ENCODE assay signal across 22 cellular contexts in genomic region chr22:44243761-44244160, GRCh38.
DNase-seq lines count a peak whose midpoint lies in the region; ATAC-seq and TF ChIP-seq lines count a peak whose summit lies in the region.
"Had no signal": no experiment of that assay in that cellular context is flagged by ENCODE, and none has a peak within 500 bp of the region (broad histone marks: within the 10 kb centered on the region; RNA-seq: fewer than 3 reads in every experiment).

No MANE protein-coding gene starts in this region.

- no peaks in the 10 kb centered on the region for H3K9me3 Mint-ChIP-seq in activated CD8-positive, alpha-beta memory T cell treated with anti-CD3 and anti-CD28 coated beads, Interleukin-2, amount 10 ng/mL, durations not matched to agents 7 days and 5 days (ENCODE audit: low read depth)
- H3K9me3 Mint-ChIP-seq: CD8-positive, alpha-beta T cell had no signal

- CTCF ChIA-PET in activated CD8-positive, alpha-beta memory T cell treated with anti-CD3 and anti-CD28 coated beads, Interleukin-2, amount 10 ng/mL, durations not matched to agents 7 days and 5 days (lab: Charles Lee) = no interaction called here

- no peak overlapping the region for H3K27ac ChIP-seq in neuronal stem cell (replicated peaks; ENCODE audit: low read length)
- H3K27ac ChIP-seq in stomach = no peak overlapping the region
- H3K27ac ChIP-seq: A549, BLaER1, C4-2B, GM23248 had no signal

- no peak overlapping the region for H2AK5ac ChIP-seq in neuronal stem cell (ENCODE audit: low read depth, low read length)

- TF ChIP-seq POLR2A in stomach (IDR thresholded peaks at IDR 0.05) = no peak

- no peak for TF ChIP-seq EP300 in stomach (IDR thresholded peaks at IDR 0.05)

- peaks cover 0 to 3% of the 10 kb centered on the region in 2 donors for H3K4me1 ChIP-seq in neuronal stem cell (ENCODE audit: control insufficient read depth in 2 of 2, insufficient read depth in 1 of 2, low read depth in 1 of 2, low read length in 2 of 2)
- H3K4me1 ChIP-seq in stomach = no peaks in the 10 kb centered on the region
- H3K4me1 ChIP-seq in BE2C = no peaks in the 10 kb centered on the region
- H3K4me1 ChIP-seq: A549, Caco-2 had no signal

- H2BK120ac ChIP-seq in neuronal stem cell (ENCODE audit: low read depth, low read length) = no peak overlapping the region

- peak; percentile 17 for DNase-seq in activated CD8-positive, alpha-beta memory T cell treated with anti-CD3 and anti-CD28 coated beads, Interleukin-2, amount 50 U/mL, for 48 hours
- DNase-seq in activated CD8-positive, alpha-beta memory T cell treated with anti-CD3 and anti-CD28 coated beads, Interleukin-2, amount 10 ng/mL, durations not matched to agents 7 days and 5 days = no peak
- DNase-seq in mesenteric fat pad (ENCODE audit: low spot score) (peak; percentile 59), neuronal stem cell (ENCODE audit: low spot score) (no peak), stomach (peak; percentile 20), BE2C (no peak)
- DNase-seq in activated CD4-positive, alpha-beta T cell treated with anti-CD3 and anti-CD28 coated beads for 48 hours = no peak
- DNase-seq: 8988T; Caco-2; CD4-positive, CD25-positive, alpha-beta regulatory T cell; DMS153; DMS79; EL; GDM1; GM23248; H7; HCEC 1CT had no signal

- intact Hi-C loops in stomach (cut with DNase I; ENCODE audit: low total_unique reads) = no loop called here

- H3K4me1 Mint-ChIP-seq in activated CD8-positive, alpha-beta memory T cell treated with anti-CD3 and anti-CD28 coated beads, Interleukin-2, amount 10 ng/mL, durations not matched to agents 7 days and 5 days = no peaks in the 10 kb centered on the region
- H3K4me1 Mint-ChIP-seq: CD4-positive, CD25-positive, alpha-beta regulatory T cell had no signal

- H2BK15ac ChIP-seq in neuronal stem cell (ENCODE audit: low read length) = no peak overlapping the region

- H3K9ac ChIP-seq in neuronal stem cell (ENCODE audit: low read depth, low read length, poor library complexity) = peak overlapping the region; percentile 57
- H3K9ac ChIP-seq: BLaER1, GM23248 had no signal

- H3K36me3 Mint-ChIP-seq in activated CD8-positive, alpha-beta memory T cell treated with anti-CD3 and anti-CD28 coated beads, Interleukin-2, amount 10 ng/mL, durations not matched to agents 7 days and 5 days = no peaks in the 10 kb centered on the region
- H3K36me3 Mint-ChIP-seq: CD4-positive, CD25-positive, alpha-beta regulatory T cell; CD8-positive, alpha-beta T cell had no signal

- peaks cover 28% of the 10 kb centered on the region for H3K27me3 Mint-ChIP-seq in activated CD8-positive, alpha-beta memory T cell treated with anti-CD3 and anti-CD28 coated beads, Interleukin-2, amount 10 ng/mL, durations not matched to agents 7 days and 5 days

- H3K4me3 ChIP-seq in neuronal stem cell (ENCODE audit: low read length in 2 of 2) = no peak overlapping the region
- no peak overlapping the region for H3K4me3 ChIP-seq in stomach
- H3K4me3 ChIP-seq in BE2C (ENCODE audit: low read depth, low read length) = no peak overlapping the region
- H3K4me3 ChIP-seq: A549, BLaER1, GM12878, GM23248 had no signal

- no peak overlapping the region for H4K8ac ChIP-seq in neuronal stem cell (ENCODE audit: low read depth, low read length)

- H3K27ac Mint-ChIP-seq in activated CD8-positive, alpha-beta memory T cell treated with anti-CD3 and anti-CD28 coated beads, Interleukin-2, amount 10 ng/mL, durations not matched to agents 7 days and 5 days = no peak overlapping the region
- H3K27ac Mint-ChIP-seq: CD4-positive, CD25-positive, alpha-beta regulatory T cell; CD8-positive, alpha-beta T cell had no signal

- H3K4ac ChIP-seq in neuronal stem cell (ENCODE audit: low read length) = no peak overlapping the region

- no peak overlapping the region for H2BK5ac ChIP-seq in neuronal stem cell (ENCODE audit: low read length)

- no peak overlapping the region for H3K4me3 Mint-ChIP-seq in activated CD8-positive, alpha-beta memory T cell treated with anti-CD3 and anti-CD28 coated beads, Interleukin-2, amount 10 ng/mL, durations not matched to agents 7 days and 5 days
- H3K4me3 Mint-ChIP-seq: CD4-positive, CD25-positive, alpha-beta regulatory T cell; CD8-positive, alpha-beta T cell had no signal

- H3K9me3 ChIP-seq in neuronal stem cell (replicated peaks in 1 of 2; ENCODE audit: control insufficient read depth in 2 of 2, insufficient read depth in 1 of 2, low read depth in 1 of 2, low read length in 2 of 2) (peaks cover 0 to 1% of the 10 kb centered on the region in 2 donors), stomach (no peaks in the 10 kb centered on the region), BE2C (no peaks in the 10 kb centered on the region)
- H3K9me3 ChIP-seq: A549, Caco-2 had no signal

- H3K14ac ChIP-seq in neuronal stem cell (ENCODE audit: low read length) = no peak overlapping the region

- no peak overlapping the region for H3K18ac ChIP-seq in neuronal stem cell (ENCODE audit: low read length)

- H3K23ac ChIP-seq in neuronal stem cell (ENCODE audit: low read depth, low read length, poor library complexity) = no peak overlapping the region

- no peak overlapping the region for H4K91ac ChIP-seq in neuronal stem cell (ENCODE audit: low read depth, low read length, poor library complexity)

- H3K36me3 ChIP-seq in neuronal stem cell (replicated peaks in 1 of 2; ENCODE audit: control insufficient read depth in 2 of 2, insufficient read depth in 2 of 2, low read length in 2 of 2) = no peaks in the 10 kb centered on the region
- H3K36me3 ChIP-seq in stomach = no peaks in the 10 kb centered on the region
- no peaks in the 10 kb centered on the region for H3K36me3 ChIP-seq in BE2C
- H3K36me3 ChIP-seq: BLaER1 had no signal

- no peak for ATAC-seq in activated CD8-positive, alpha-beta memory T cell treated with anti-CD3 and anti-CD28 coated beads, Interleukin-2, amount 10 ng/mL, durations not matched to agents 7 days and 5 days
- ATAC-seq: A549; CD8-positive, alpha-beta T cell; GM12878 had no signal

- no peak overlapping the region for H3K4me2 ChIP-seq in neuronal stem cell (ENCODE audit: insufficient read depth, low read length, poor library complexity, severe bottlenecking)
- H3K4me2 ChIP-seq: A549, BLaER1 had no signal

- no peak overlapping the region for H2AFZ ChIP-seq in neuronal stem cell (ENCODE audit: low read length)
- H2AFZ ChIP-seq: GM23248 had no signal

- no peak for TF ChIP-seq CTCF in stomach (IDR thresholded peaks at IDR 0.05)
- no peak for TF ChIP-seq CTCF in BE2C (IDR thresholded peaks at IDR 0.05; ENCODE audit: low read depth, low read length)

- peaks cover 2% of the 10 kb centered on the region for H3K79me1 ChIP-seq in neuronal stem cell (ENCODE audit: low read depth, low read length)

- WGBS in neuronal stem cell (ENCODE audit: extremely low coverage in 2 of 2, insufficient read length in 2 of 2, insufficient replicate concordance in 1 of 2), 2 donors = no CpG with 5 or more reads among the region's 8 CpGs
- 72 to 81% (median 78%) methylated on average over 8 of the region's 8 CpGs for WGBS in stomach, 5 donors

- no peak overlapping the region for H2BK12ac ChIP-seq in neuronal stem cell (ENCODE audit: low read length)

- no peaks in the 10 kb centered on the region for H3K27me3 ChIP-seq in neuronal stem cell (ENCODE audit: control insufficient read depth in 3 of 3, insufficient read depth in 3 of 3, low read depth in 1 of 3, low read length in 3 of 3)
- H3K27me3 ChIP-seq in stomach = peaks cover 0 to 24% (median 0%) of the 10 kb centered on the region in 3 donors
- no peaks in the 10 kb centered on the region for H3K27me3 ChIP-seq in BE2C
- H3K27me3 ChIP-seq: BLaER1 had no signal

Comparison
In these comparisons a context has a peak if more than half of its experiments do, and no peak if none do; other contexts are left out.
1. DNase-seq: peak in activated CD8-positive, alpha-beta memory T cell treated with anti-CD3 and anti-CD28 coated beads, Interleukin-2, amount 50 U/mL, for 48 hours (single experiment), mesenteric fat pad (single experiment) and stomach (single experiment); none in activated CD8-positive, alpha-beta memory T cell treated with anti-CD3 and anti-CD28 coated beads, Interleukin-2, amount 10 ng/mL, durations not matched to agents 7 days and 5 days (single experiment), neuronal stem cell (single experiment), BE2C (single experiment) and activated CD4-positive, alpha-beta T cell treated with anti-CD3 and anti-CD28 coated beads for 48 hours (single experiment).